Comparison of ENCODE assay signal across 19 cellular contexts in the genomic region with DNA sequence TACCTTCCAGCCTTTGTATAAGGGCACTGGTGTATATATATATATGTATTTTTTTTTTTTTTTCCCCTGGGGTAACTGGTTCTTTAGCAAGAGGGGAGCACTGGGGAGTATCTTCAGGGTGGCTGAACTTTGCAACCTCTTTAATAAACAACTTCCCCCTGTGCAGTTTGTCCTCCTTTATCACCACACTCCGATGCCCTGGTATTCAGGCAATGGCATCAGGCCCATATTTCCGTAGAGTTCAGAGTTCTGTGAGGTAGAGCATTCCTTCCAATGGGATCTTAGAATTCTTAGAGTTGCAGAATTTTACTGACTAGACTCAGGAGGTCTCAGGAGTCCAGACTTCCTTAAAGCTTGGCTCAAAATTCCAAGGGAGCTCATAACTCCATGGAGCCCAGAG. TPM values are rescaled to one million over a fixed set of nuclear protein-coding genes. Genes with fewer than 3 reads are reported as not detected.
DNase-seq lines count a peak whose midpoint lies in the region; ATAC-seq and TF ChIP-seq lines count a peak whose summit lies in the region.
"Had no signal": no experiment of that assay in that cellular context is flagged by ENCODE, and none has a peak within 500 bp of the region (broad histone marks: within the 10 kb centered on the region; RNA-seq: fewer than 3 reads in every experiment).

No MANE protein-coding gene starts in this region.

- no peaks in the 10 kb centered on the region for H3K79me2 ChIP-seq in HCT116 (ENCODE audit: insufficient read depth, low read length)

- CTCF ChIA-PET in HCT116 (lab: Charles Lee) = no interaction called here

- no peak overlapping the region for H2AFZ ChIP-seq in HCT116 (ENCODE audit: low read depth, low read length, poor library complexity, severe bottlenecking)

- BruUV-seq in HCT116 (replicated peaks; lab: Mats Ljungman, UMichigan) = no TSS peak

- intact Hi-C loops in HCT116 (cut with micrococcal nuclease) (no loop called here), left colon (cut with DNase I, micrococcal nuclease) (no loop called here)

- H4K20me1 ChIP-seq in HCT116 (ENCODE audit: insufficient read depth) = no peaks in the 10 kb centered on the region

- no peak overlapping the region for H3K4me3 ChIP-seq in HCT116 (replicated peaks in 1 of 2; ENCODE audit: low read depth in 1 of 2, low read length in 2 of 2)

- peak overlapping the region; percentile 39 for H3K4me2 ChIP-seq in HCT116 (ENCODE audit: low read length)

- POLR2A ChIA-PET in HCT116 (lab: Charles Lee) = no interaction called here

- no peak overlapping the region for H3K27ac ChIP-seq in HCT116 (ENCODE audit: low read depth, low read length)
- H3K27ac ChIP-seq: HL-60 had no signal

- H3K27me3 ChIP-seq in HCT116 (ENCODE audit: insufficient read depth, low read length) = no peaks in the 10 kb centered on the region

- DNase-seq in HCT116 (ENCODE audit: low read depth, low spot score) (no peak), dermis blood vessel endothelial cell (peak; percentile 31), left colon (no peak), renal cortical epithelial cell (ENCODE audit: low read depth) (peak; percentile 67), midbrain (lab: John Stamatoyannopoulos, UW) (no peak), AG08395 (ENCODE audit: low spot score) (no peak), GF-D8 (lab: John Stamatoyannopoulos, UW) (no peak)
- DNase-seq in stimulated activated CD8-positive, alpha-beta memory T cell treated with anti-CD3 and anti-CD28 coated beads, Interleukin-4, amount 100 ng/mL, for 48 hours = no peak
- DNase-seq: CD8-positive, alpha-beta T cell; COR-L47; DND-41; GDM1; HCEC 1CT; IMR-90 had no signal

- H3K9me2 ChIP-seq in HCT116 (ENCODE audit: insufficient read depth) = no peaks in the 10 kb centered on the region

- H3K9ac ChIP-seq in HCT116 (ENCODE audit: low read length) = no peak overlapping the region

- H3K9me3 ChIP-seq in HCT116 (ENCODE audit: control insufficient read depth in 1 of 2, insufficient read depth in 1 of 2, low read depth in 1 of 2, low read length in 2 of 2) = no peaks in the 10 kb centered on the region

- no peak for TF ChIP-seq POLR2A in HCT116 (IDR thresholded peaks at IDR 0.05; ENCODE audit: borderline replicate concordance, extremely low read depth, insufficient read depth, insufficient read length)

- no peak for TF ChIP-seq RAD21 in HCT116 (IDR thresholded peaks at IDR 0.05; ENCODE audit: low read depth)

- ATAC-seq in HCT116 = no peak
- peak; percentile 73 for ATAC-seq in left colon
- ATAC-seq: CD8-positive, alpha-beta T cell had no signal

- RAD21 ChIA-PET in HCT116 (lab: Charles Lee; ENCODE audit: low non-redundant PET in 1 of 2, low total read pairs in 2 of 2, uncharacterized antibody in 2 of 2, unreplicated experiment in 2 of 2) = no interaction called here

- H3K4me1 ChIP-seq in HCT116 (ENCODE audit: control insufficient read depth in 1 of 2, insufficient read depth in 2 of 2, low read length in 2 of 2) = peaks cover 3 to 19% of the 10 kb centered on the region in 2 experiments; a peak in 2 of 4 replicates

- TF ChIP-seq CTCF in HCT116 (IDR thresholded peaks at IDR 0.05 in 2 of 3, conservative IDR thresholded peaks at IDR 0.05 in 1 of 3; ENCODE audit: borderline replicate concordance in 1 of 3, insufficient read depth in 1 of 3, low read depth in 2 of 3, low read length in 2 of 3) = no peak

- H3K36me3 ChIP-seq in HCT116 (ENCODE audit: control insufficient read depth in 1 of 2, insufficient read depth in 2 of 2, low read length in 2 of 2) = no peaks in the 10 kb centered on the region

TF ChIP-seq in HCT116, 20 proteins besides CTCF, POLR2A, EP300 and RAD21:
- TF ChIP-seq SP1 (IDR thresholded peaks at IDR 0.05; ENCODE audit: low read depth) = no peak

RNA-seq across cellular contexts. Expression of gene NYX, which starts 24.6 kb away (rescaled TPM):
- total RNA-seq in HCT116 (2021; ENCODE audit: unreplicated experiment) = not detected
- polyA plus RNA-seq in HCT116 (2012) = not detected in 2 replicates
- total RNA-seq in dermis blood vessel endothelial cell = not detected in 2 replicates
- not detected for total RNA-seq in left colon
- total RNA-seq in renal cortical epithelial cell = 0.05 TPM in 1 of 2 replicates, not detected in the other
- total RNA-seq: CD8-positive, alpha-beta T cell; H4; IMR-90 had no signal
- polyA plus RNA-seq: AG04450, BJ, CD14-positive monocyte, IMR-90 had no signal

Comparison
In these comparisons a context has a peak if more than half of its experiments do, and no peak if none do; other contexts are left out.
1. DNase-seq: peak in dermis blood vessel endothelial cell (single experiment) and renal cortical epithelial cell (single experiment); none in HCT116 (single experiment), left colon (0 of 2), midbrain (single experiment), AG08395 (single experiment), stimulated activated CD8-positive, alpha-beta memory T cell treated with anti-CD3 and anti-CD28 coated beads, Interleukin-4, amount 100 ng/mL, for 48 hours (single experiment) and GF-D8 (single experiment).